ENCODE assay signal across 1 cellular context in genomic region chr2:26720322-26721166, GRCh38.
A peak's percentile ranks its signal among the peaks of the same experiment; 100 is the strongest.
TF ChIP-seq lines count a peak whose summit lies in the region.

No MANE protein-coding gene starts in this region.

TF ChIP-seq in HepG2, 621 proteins besides CTCF, POLR2A, EP300 and RAD21 (continued from another document and continues in another):
- TF ChIP-seq THRA (CRISPR knock-in tag; IDR thresholded peaks at IDR 0.05; ENCODE audit: borderline replicate concordance) (peak; percentile 8; the same call in 1 of the 2 replicates), RARA (CRISPR knock-in tag; IDR thresholded peaks at IDR 0.05) (peak; percentile 21; the same call in 1 of the 2 replicates), CBX5 (CRISPR knock-in tag; IDR thresholded peaks at IDR 0.05; ENCODE audit: borderline replicate concordance) (no peak), PCBP2 (optimal IDR thresholded peaks at IDR 0.05; ENCODE audit: low read depth, low read length, poor library complexity, severe bottlenecking) (no peak), ZNF260 (CRISPR knock-in tag; IDR thresholded peaks at IDR 0.05; ENCODE audit: borderline replicate concordance, low read depth) (no peak), DRAP1 (CRISPR knock-in tag; IDR thresholded peaks at IDR 0.05) (0 out of 2 replicates have a peak, but pooled peaks have one; percentile 28), NFKB2 (CRISPR knock-in tag; IDR thresholded peaks at IDR 0.05; ENCODE audit: borderline replicate concordance) (no peak), ZNF558 (CRISPR knock-in tag; IDR thresholded peaks at IDR 0.05; ENCODE audit: borderline replicate concordance) (no peak), POLR2AphosphoS5 (IDR thresholded peaks at IDR 0.05; ENCODE audit: low read depth, low read length) (no peak), CREB1 (IDR thresholded peaks at IDR 0.05) (0 out of 2 replicates have a peak, but pooled peaks have one; percentile 9), CREB1 (CRISPR knock-in tag; IDR thresholded peaks at IDR 0.05) (no peak; the same call in 1 of the 2 replicates), ZNF597 (CRISPR knock-in tag; IDR thresholded peaks at IDR 0.05) (no peak), MAX (IDR thresholded peaks at IDR 0.05) (no peak), THAP11 (CRISPR knock-in tag; IDR thresholded peaks at IDR 0.05) (no peak), ZNF891 (CRISPR knock-in tag; IDR thresholded peaks at IDR 0.05) (no peak), HOXA3 (CRISPR knock-in tag; IDR thresholded peaks at IDR 0.05) (no peak), GFI1 (CRISPR knock-in tag; IDR thresholded peaks at IDR 0.05; ENCODE audit: borderline replicate concordance) (no peak), ZNF720 (CRISPR knock-in tag; IDR thresholded peaks at IDR 0.05) (no peak), SP140L (CRISPR knock-in tag; IDR thresholded peaks at IDR 0.05; ENCODE audit: borderline replicate concordance) (no peak), MEIS1 (CRISPR knock-in tag; IDR thresholded peaks at IDR 0.05; ENCODE audit: borderline replicate concordance) (no peak), ZNF235 (CRISPR knock-in tag; IDR thresholded peaks at IDR 0.05; ENCODE audit: borderline replicate concordance) (no peak), ZNF687 (CRISPR knock-in tag; IDR thresholded peaks at IDR 0.05) (peak; percentile 25; the same call in 1 of the 2 replicates), HDAC1 (CRISPR knock-in tag; IDR thresholded peaks at IDR 0.05) (0 out of 2 replicates have a peak, but pooled peaks have one; percentile 19), ZNF441 (CRISPR knock-in tag; IDR thresholded peaks at IDR 0.05; ENCODE audit: borderline replicate concordance) (no peak), ZNF569 (CRISPR knock-in tag; IDR thresholded peaks at IDR 0.05; ENCODE audit: borderline replicate concordance) (no peak), XRCC5 (optimal IDR thresholded peaks at IDR 0.05; ENCODE audit: low read length) (no peak), NONO (IDR thresholded peaks at IDR 0.05) (no peak), NONO (CRISPR knock-in tag; conservative IDR thresholded peaks at IDR 0.05) (no peak), KAT7 (CRISPR knock-in tag; IDR thresholded peaks at IDR 0.05; ENCODE audit: borderline replicate concordance) (no peak), NR2F1 (CRISPR knock-in tag; IDR thresholded peaks at IDR 0.05) (peak in 1 of 2 experiments; percentile 24; a peak in 1 of 4 replicates), GATAD2A (CRISPR knock-in tag; IDR thresholded peaks at IDR 0.05) (peak; percentile 48; the same call in 1 of the 2 replicates), TBX2 (CRISPR knock-in tag; IDR thresholded peaks at IDR 0.05; ENCODE audit: borderline replicate concordance) (peak; percentile 9; the same call in 1 of the 2 replicates), JDP2 (CRISPR knock-in tag; IDR thresholded peaks at IDR 0.05; ENCODE audit: borderline replicate concordance) (no peak), RAD51 (IDR thresholded peaks at IDR 0.05; ENCODE audit: borderline replicate concordance) (no peak), THAP9 (CRISPR knock-in tag; IDR thresholded peaks at IDR 0.05; ENCODE audit: borderline replicate concordance) (no peak), ZNF703 (CRISPR knock-in tag; IDR thresholded peaks at IDR 0.05; ENCODE audit: borderline replicate concordance) (no peak), ZNF143 (CRISPR knock-in tag; IDR thresholded peaks at IDR 0.05) (no peak), ATM (IDR thresholded peaks at IDR 0.05; ENCODE audit: borderline replicate concordance) (no peak), ZNF512 (CRISPR knock-in tag; IDR thresholded peaks at IDR 0.05) (no peak), ARID4A (CRISPR knock-in tag; IDR thresholded peaks at IDR 0.05; ENCODE audit: borderline replicate concordance) (no peak), CAMTA2 (CRISPR knock-in tag; IDR thresholded peaks at IDR 0.05; ENCODE audit: borderline replicate concordance) (no peak), RXRB (CRISPR knock-in tag; IDR thresholded peaks at IDR 0.05; ENCODE audit: borderline replicate concordance) (peak; percentile 14; the same call in 1 of the 2 replicates), ZNF773 (CRISPR knock-in tag; IDR thresholded peaks at IDR 0.05; ENCODE audit: borderline replicate concordance) (no peak), ISX (CRISPR knock-in tag; conservative IDR thresholded peaks at IDR 0.05) (no peak), ZNF556 (CRISPR knock-in tag; IDR thresholded peaks at IDR 0.05; ENCODE audit: borderline replicate concordance) (no peak), ZNF652 (CRISPR knock-in tag; IDR thresholded peaks at IDR 0.05; ENCODE audit: borderline replicate concordance, low read depth) (no peak), HOMEZ (CRISPR knock-in tag; IDR thresholded peaks at IDR 0.05; ENCODE audit: low read depth) (no peak), MBNL3 (CRISPR knock-in tag; conservative IDR thresholded peaks at IDR 0.05) (no peak), NPAS2 (CRISPR knock-in tag; IDR thresholded peaks at IDR 0.05; ENCODE audit: borderline replicate concordance) (no peak), PHF21A (CRISPR knock-in tag; IDR thresholded peaks at IDR 0.05) (0 out of 2 replicates have a peak, but pooled peaks have one; percentile 36), ATRX (CRISPR knock-in tag; IDR thresholded peaks at IDR 0.05; ENCODE audit: borderline replicate concordance) (no peak), SALL1 (CRISPR knock-in tag; IDR thresholded peaks at IDR 0.05) (0 out of 2 replicates have a peak, but pooled peaks have one; percentile 17)
